Comparison of ENCODE assay signal across 12 cellular contexts in genomic region chr3:9912294-9912935, GRCh38.
DNase-seq lines count a peak whose midpoint lies in the region; ATAC-seq and TF ChIP-seq lines count a peak whose summit lies in the region.
"Had no signal": no experiment of that assay in that cellular context is flagged by ENCODE, and none has a peak within 500 bp of the region (broad histone marks: within the 10 kb centered on the region; RNA-seq: fewer than 3 reads in every experiment).

No MANE protein-coding gene starts in this region.

- peak; percentile 17 for TF ChIP-seq POLR2A in erythroblast (IDR thresholded peaks at IDR 0.05; ENCODE audit: low read length)

- no peak for ATAC-seq in HG02610 (IDR thresholded peaks at IDR 0.05; ENCODE audit: unreplicated experiment)
- ATAC-seq: gastrocnemius medialis had no signal

- DNase-seq in AG09309 (ENCODE audit: low read depth) (peak; percentile 53), GM03348 (ENCODE audit: low spot score) (peak; percentile 39), SKM-1 (lab: John Stamatoyannopoulos, UW; ENCODE audit: unreplicated experiment) (peak; percentile 28), erythroblast (lab: John Stamatoyannopoulos, UW) (peak; percentile 80 to 82), GOT3 (lab: John Stamatoyannopoulos, UW) (no peak), epidermal melanocyte (ENCODE audit: insufficient read length, low spot score) (no peak), NCI-H2029 treated with DMSO at 0.1 percent for 48 hours (lab: John Stamatoyannopoulos, UW) (no peak)
- DNase-seq: activated CD4-positive, alpha-beta T cell treated with anti-CD3 and anti-CD28 coated beads, Interleukin-2, amount 10 ng/mL, durations not matched to agents 7 days and 5 days; gastrocnemius medialis; NCI-H1105; thyroid gland had no signal

- no peak overlapping the region for H3K4me3 ChIP-seq in AG09309 (ENCODE audit: control insufficient read depth, low read depth, low read length)
- H3K4me3 ChIP-seq: gastrocnemius medialis, thyroid gland had no signal

- TF ChIP-seq CTCF in AG09309 (IDR thresholded peaks at IDR 0.05; ENCODE audit: control insufficient read depth, insufficient read depth, low read depth, low read length, missing control alignments) = no peak

Comparison
In these comparisons a context has a peak if more than half of its experiments do, and no peak if none do; other contexts are left out.
1. DNase-seq: peak in AG09309 (single experiment), GM03348 (single experiment), SKM-1 (single experiment) and erythroblast (2 of 2); none in GOT3 (single experiment), epidermal melanocyte (single experiment) and NCI-H2029 treated with DMSO at 0.1 percent for 48 hours (single experiment).